1 cellular context compared by ENCODE assay signal in the genomic region with DNA sequence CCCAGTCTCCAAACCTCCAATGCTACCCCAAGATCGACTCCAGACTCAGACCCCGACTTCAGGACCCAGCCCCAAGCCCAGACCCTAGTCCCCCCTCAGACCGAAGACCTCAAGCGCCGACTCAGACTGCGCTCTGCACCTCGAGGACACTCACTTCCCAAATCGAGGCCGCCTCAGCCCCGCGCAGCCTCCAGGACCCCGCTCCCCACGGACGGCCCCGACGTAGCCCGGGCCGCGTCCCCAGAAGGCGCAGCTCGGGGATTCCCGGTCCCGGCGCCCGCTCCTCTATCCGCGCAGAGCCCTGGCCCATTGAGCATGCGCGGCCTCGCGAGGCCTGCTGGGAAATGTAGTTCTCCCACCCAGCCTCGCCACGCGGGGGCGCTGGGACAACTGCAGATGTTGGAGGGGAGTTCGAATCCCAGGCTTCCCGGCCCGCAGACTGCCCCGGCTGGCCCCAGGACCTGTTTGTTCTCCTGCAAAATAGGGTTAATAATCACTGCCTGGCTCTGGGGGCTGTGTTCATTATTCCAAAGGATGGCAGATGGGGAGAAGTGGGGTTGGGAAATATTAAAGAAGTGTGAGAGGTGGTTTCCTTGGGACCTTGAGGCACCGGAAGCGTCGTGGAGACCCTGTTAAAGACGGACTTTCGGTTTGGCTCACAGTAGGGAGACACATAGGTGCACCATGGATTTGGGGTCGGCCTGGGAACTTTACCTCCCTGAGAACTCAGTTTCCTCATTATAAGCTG.
TF ChIP-seq lines count a peak whose summit lies in the region.

Gene APBA3, minus strand, starts transcription at position 311 of the 748 bp plus-strand sequence. CDS start 1,428 bp downstream, outside the sequence.

TF ChIP-seq in HepG2, 621 proteins besides CTCF, POLR2A, EP300 and RAD21 (continued from another document and continues in another):
- TF ChIP-seq, protein P1, sequence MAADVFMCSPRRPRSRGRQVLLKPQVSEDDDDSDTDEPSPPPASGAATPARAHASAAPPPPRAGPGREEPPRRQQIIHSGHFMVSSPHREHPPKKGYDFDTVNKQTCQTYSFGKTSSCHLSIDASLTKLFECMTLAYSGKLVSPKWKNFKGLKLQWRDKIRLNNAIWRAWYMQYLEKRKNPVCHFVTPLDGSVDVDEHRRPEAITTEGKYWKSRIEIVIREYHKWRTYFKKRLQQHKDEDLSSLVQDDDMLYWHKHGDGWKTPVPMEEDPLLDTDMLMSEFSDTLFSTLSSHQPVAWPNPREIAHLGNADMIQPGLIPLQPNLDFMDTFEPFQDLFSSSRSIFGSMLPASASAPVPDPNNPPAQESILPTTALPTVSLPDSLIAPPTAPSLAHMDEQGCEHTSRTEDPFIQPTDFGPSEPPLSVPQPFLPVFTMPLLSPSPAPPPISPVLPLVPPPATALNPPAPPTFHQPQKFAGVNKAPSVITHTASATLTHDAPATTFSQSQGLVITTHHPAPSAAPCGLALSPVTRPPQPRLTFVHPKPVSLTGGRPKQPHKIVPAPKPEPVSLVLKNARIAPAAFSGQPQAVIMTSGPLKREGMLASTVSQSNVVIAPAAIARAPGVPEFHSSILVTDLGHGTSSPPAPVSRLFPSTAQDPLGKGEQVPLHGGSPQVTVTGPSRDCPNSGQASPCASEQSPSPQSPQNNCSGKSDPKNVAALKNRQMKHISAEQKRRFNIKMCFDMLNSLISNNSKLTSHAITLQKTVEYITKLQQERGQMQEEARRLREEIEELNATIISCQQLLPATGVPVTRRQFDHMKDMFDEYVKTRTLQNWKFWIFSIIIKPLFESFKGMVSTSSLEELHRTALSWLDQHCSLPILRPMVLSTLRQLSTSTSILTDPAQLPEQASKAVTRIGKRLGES (CRISPR knock-in tag; IDR thresholded peaks at IDR 0.05; ENCODE audit: borderline replicate concordance): no peak
- peak; percentile 38; the same call in 1 of the 2 replicates for TF ChIP-seq TOPORS (CRISPR knock-in tag; IDR thresholded peaks at IDR 0.05)
- peak; percentile 79; the same call in 1 of the 2 replicates for TF ChIP-seq SRY (CRISPR knock-in tag; IDR thresholded peaks at IDR 0.05)
- TF ChIP-seq ZNF335 (CRISPR knock-in tag; IDR thresholded peaks at IDR 0.05): peak; percentile 87
- no peak for TF ChIP-seq SMC3 (IDR thresholded peaks at IDR 0.05; ENCODE audit: low read length)
- TF ChIP-seq BRF2 (CRISPR knock-in tag; IDR thresholded peaks at IDR 0.05): no peak
- TF ChIP-seq, protein P2, sequence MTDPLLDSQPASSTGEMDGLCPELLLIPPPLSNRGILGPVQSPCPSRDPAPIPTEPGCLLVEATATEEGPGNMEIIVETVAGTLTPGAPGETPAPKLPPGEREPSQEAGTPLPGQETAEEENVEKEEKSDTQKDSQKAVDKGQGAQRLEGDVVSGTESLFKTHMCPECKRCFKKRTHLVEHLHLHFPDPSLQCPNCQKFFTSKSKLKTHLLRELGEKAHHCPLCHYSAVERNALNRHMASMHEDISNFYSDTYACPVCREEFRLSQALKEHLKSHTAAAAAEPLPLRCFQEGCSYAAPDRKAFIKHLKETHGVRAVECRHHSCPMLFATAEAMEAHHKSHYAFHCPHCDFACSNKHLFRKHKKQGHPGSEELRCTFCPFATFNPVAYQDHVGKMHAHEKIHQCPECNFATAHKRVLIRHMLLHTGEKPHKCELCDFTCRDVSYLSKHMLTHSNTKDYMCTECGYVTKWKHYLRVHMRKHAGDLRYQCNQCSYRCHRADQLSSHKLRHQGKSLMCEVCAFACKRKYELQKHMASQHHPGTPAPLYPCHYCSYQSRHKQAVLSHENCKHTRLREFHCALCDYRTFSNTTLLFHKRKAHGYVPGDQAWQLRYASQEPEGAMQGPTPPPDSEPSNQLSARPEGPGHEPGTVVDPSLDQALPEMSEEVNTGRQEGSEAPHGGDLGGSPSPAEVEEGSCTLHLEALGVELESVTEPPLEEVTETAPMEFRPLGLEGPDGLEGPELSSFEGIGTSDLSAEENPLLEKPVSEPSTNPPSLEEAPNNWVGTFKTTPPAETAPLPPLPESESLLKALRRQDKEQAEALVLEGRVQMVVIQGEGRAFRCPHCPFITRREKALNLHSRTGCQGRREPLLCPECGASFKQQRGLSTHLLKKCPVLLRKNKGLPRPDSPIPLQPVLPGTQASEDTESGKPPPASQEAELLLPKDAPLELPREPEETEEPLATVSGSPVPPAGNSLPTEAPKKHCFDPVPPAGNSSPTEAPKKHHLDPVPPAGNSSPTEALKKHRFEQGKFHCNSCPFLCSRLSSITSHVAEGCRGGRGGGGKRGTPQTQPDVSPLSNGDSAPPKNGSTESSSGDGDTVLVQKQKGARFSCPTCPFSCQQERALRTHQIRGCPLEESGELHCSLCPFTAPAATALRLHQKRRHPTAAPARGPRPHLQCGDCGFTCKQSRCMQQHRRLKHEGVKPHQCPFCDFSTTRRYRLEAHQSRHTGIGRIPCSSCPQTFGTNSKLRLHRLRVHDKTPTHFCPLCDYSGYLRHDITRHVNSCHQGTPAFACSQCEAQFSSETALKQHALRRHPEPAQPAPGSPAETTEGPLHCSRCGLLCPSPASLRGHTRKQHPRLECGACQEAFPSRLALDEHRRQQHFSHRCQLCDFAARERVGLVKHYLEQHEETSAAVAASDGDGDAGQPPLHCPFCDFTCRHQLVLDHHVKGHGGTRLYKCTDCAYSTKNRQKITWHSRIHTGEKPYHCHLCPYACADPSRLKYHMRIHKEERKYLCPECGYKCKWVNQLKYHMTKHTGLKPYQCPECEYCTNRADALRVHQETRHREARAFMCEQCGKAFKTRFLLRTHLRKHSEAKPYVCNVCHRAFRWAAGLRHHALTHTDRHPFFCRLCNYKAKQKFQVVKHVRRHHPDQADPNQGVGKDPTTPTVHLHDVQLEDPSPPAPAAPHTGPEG (CRISPR knock-in tag; IDR thresholded peaks at IDR 0.05): no peak
- TF ChIP-seq, protein P3, sequence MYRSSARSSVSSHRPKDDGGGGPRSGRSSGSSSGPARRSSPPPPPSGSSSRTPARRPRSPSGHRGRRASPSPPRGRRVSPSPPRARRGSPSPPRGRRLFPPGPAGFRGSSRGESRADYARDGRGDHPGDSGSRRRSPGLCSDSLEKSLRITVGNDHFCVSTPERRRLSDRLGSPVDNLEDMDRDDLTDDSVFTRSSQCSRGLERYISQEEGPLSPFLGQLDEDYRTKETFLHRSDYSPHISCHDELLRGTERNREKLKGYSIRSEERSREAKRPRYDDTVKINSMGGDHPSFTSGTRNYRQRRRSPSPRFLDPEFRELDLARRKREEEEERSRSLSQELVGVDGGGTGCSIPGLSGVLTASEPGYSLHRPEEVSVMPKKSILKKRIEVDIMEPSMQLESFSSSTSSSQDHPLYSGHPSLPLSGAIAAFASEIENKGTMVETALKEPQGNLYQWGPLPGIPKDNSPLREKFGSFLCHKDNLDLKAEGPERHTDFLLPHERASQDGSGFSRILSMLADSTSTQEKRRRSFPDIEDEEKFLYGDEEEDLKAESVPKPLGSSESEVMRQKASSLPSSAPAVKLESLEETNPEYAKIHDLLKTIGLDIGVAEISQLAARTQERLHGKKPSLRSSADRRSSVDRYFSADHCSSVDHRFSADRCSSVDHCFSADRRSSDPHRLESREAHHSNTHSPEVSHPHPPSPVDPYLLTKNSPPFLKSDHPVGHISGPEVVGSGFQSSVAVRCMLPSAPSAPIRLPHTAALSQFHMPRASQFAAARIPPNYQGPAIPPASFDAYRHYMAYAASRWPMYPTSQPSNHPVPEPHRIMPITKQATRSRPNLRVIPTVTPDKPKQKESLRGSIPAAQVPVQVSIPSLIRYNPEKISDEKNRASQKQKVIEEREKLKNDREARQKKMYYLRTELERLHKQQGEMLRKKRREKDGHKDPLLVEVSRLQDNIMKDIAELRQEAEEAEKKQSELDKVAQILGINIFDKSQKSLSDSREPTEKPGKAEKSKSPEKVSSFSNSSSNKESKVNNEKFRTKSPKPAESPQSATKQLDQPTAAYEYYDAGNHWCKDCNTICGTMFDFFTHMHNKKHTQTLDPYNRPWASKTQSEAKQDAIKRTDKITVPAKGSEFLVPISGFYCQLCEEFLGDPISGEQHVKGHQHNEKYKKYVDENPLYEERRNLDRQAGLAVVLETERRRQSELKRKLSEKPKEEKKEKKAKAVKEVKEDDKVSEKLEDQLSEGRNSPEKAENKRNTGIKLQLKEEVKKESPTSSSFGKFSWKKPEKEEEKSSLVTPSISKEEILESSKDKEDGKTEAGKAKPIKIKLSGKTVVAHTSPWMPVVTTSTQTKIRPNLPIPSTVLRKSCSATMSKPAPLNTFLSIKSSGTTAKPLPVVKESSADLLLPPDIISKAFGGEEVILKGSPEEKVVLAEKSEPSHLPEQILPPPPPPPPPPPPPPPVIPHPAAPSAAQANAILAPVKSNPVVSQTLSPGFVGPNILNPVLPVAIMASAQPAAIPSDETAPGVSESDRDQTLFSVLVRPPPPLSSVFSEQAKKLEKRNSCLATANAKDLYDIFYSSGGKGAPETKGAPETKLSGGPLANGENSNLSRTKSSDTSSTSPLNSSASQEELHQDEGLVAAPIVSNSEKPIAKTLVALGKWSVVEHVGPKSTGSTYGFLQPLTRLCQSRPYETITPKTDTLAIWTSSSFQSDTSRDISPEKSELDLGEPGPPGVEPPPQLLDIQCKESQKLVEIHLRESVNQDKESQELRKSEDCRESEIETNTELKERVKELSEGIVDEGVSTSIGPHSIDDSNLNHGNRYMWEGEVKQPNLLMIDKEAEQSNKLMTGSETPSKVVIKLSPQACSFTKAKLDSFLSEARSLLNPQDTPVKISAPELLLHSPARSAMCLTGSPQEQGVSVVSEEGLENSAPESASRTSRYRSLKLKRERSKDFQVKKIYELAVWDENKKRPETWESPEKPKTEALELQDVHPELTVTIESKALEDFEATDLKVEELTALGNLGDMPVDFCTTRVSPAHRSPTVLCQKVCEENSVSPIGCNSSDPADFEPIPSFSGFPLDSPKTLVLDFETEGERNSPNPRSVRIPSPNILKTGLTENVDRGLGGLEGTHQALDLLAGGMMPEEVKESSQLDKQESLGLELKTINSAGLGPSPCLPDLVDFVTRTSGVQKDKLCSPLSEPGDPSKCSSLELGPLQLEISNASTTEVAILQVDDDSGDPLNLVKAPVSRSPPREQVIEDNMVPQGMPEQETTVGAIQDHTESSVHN (CRISPR knock-in tag; IDR thresholded peaks at IDR 0.05): no peak
- TF ChIP-seq HCFC1 (IDR thresholded peaks at IDR 0.05; ENCODE audit: low read depth, low read length): peak; percentile 97
- TF ChIP-seq SMYD3 (CRISPR knock-in tag; IDR thresholded peaks at IDR 0.05): no peak
- TF ChIP-seq KLF12 (CRISPR knock-in tag; IDR thresholded peaks at IDR 0.05; ENCODE audit: borderline replicate concordance): 0 out of 2 replicates have a peak, but pooled peaks have one; percentile 55
- TF ChIP-seq, protein P4, sequence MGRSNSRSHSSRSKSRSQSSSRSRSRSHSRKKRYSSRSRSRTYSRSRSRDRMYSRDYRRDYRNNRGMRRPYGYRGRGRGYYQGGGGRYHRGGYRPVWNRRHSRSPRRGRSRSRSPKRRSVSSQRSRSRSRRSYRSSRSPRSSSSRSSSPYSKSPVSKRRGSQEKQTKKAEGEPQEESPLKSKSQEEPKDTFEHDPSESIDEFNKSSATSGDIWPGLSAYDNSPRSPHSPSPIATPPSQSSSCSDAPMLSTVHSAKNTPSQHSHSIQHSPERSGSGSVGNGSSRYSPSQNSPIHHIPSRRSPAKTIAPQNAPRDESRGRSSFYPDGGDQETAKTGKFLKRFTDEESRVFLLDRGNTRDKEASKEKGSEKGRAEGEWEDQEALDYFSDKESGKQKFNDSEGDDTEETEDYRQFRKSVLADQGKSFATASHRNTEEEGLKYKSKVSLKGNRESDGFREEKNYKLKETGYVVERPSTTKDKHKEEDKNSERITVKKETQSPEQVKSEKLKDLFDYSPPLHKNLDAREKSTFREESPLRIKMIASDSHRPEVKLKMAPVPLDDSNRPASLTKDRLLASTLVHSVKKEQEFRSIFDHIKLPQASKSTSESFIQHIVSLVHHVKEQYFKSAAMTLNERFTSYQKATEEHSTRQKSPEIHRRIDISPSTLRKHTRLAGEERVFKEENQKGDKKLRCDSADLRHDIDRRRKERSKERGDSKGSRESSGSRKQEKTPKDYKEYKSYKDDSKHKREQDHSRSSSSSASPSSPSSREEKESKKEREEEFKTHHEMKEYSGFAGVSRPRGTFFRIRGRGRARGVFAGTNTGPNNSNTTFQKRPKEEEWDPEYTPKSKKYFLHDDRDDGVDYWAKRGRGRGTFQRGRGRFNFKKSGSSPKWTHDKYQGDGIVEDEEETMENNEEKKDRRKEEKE (IDR thresholded peaks at IDR 0.05): no peak
- no peak for TF ChIP-seq ATF1 (CRISPR knock-in tag; IDR thresholded peaks at IDR 0.05)
- no peak for TF ChIP-seq REXO4 (CRISPR knock-in tag; IDR thresholded peaks at IDR 0.05; ENCODE audit: borderline replicate concordance)
- TF ChIP-seq ZNF256 (CRISPR knock-in tag; conservative IDR thresholded peaks at IDR 0.05): peak; percentile 82; the same call in 1 of the 2 replicates
- TF ChIP-seq AHDC1 (CRISPR knock-in tag; IDR thresholded peaks at IDR 0.05; ENCODE audit: borderline replicate concordance): no peak
- no peak for TF ChIP-seq ZNF367 (CRISPR knock-in tag; IDR thresholded peaks at IDR 0.05; ENCODE audit: borderline replicate concordance)
